In genomic region chr5:126422994-126423788, GRCh38 we compare ENCODE assay signal across 8 cellular contexts. TPM values are rescaled to one million over a fixed set of nuclear protein-coding genes. Genes with fewer than 3 reads are reported as not detected.
DNase-seq lines count a peak whose midpoint lies in the region; ATAC-seq and TF ChIP-seq lines count a peak whose summit lies in the region.

TSS of gene GRAMD2B (plus strand) at chr5:126423409. CDS start at chr5:126423607, 198 bp downstream.

- H3K9me2 ChIP-seq in OCI-LY7 (ENCODE audit: insufficient read depth, low read length): no peaks in the 10 kb centered on the region

- peaks cover 29% of the 10 kb centered on the region for H3K4me1 Mint-ChIP-seq in activated T-helper 2 cell treated with anti-CD3 and anti-CD28 coated beads, Interferon-gamma antibody, Interleukin-2, Interleukin-4, amounts not matched to agents 10 μg/mL and 5 μg/mL and 100 μg/mL, durations not matched to agents 14 hours and 24 hours and 36 hours (ENCODE audit: low read depth)
- peaks cover 15 to 37% (median 34%) of the 10 kb centered on the region in 4 donors for H3K4me1 Mint-ChIP-seq in naive thymus-derived CD8-positive, alpha-beta T cell
- H3K4me1 Mint-ChIP-seq in stimulated activated naive B cell treated with anti-CD40 and anti-IgM and Interleukin-4, amounts not matched to agents 10 μg/mL and 1 μg/mL and 100 μg/mL, for 72 hours: peaks cover 6 to 20% of the 10 kb centered on the region in 2 donors

- H3K4me3 Mint-ChIP-seq in activated T-helper 2 cell treated with anti-CD3 and anti-CD28 coated beads, Interferon-gamma antibody, Interleukin-2, Interleukin-4, amounts not matched to agents 10 μg/mL and 5 μg/mL and 100 μg/mL, durations not matched to agents 14 hours and 24 hours and 36 hours (ENCODE audit: low read depth): peak within 1 kb of the TSS; percentile 89
- H3K4me3 Mint-ChIP-seq in naive thymus-derived CD8-positive, alpha-beta T cell: peak within 1 kb of the TSS; percentile 87 to 95 (median 90)
- H3K4me3 Mint-ChIP-seq in stimulated activated naive B cell treated with anti-CD40 and anti-IgM and Interleukin-4, amounts not matched to agents 10 μg/mL and 1 μg/mL and 100 μg/mL, for 72 hours: peak within 1 kb of the TSS; percentile 90 to 94

- H3K4me2 ChIP-seq in OCI-LY7 (ENCODE audit: low read length): peak within 1 kb of the TSS; percentile 33; the same call in 1 of the 2 replicates

- POLR2A ChIA-PET in BJ (lab: Charles Lee) (interaction anchor here (0.6 to 1.2 kb wide), 2 partner anchors 49 to 98 kb away, joined by 3 read pairs; no protein-coding TSS in a partner anchor), OCI-LY7 (lab: Charles Lee) (no interaction called here)
- POLR2A ChIA-PET in naive thymus-derived CD8-positive, alpha-beta T cell (lab: Charles Lee): interaction anchor here (0.5 to 2.4 kb wide), 9 partner anchors 18 to 355 kb away, joined by 3 to 33 read pairs (median 3); no protein-coding TSS in a partner anchor

- H3K4me3 ChIP-seq in BJ (ENCODE audit: low read depth, low read length) (peak within 1 kb of the TSS; percentile 58), OCI-LY7 (ENCODE audit: low read depth, low read length, poor library complexity, severe bottlenecking) (no peak within 1 kb of the TSS)

- CTCF ChIA-PET in BJ (lab: Yijun Ruan, JAX) (interaction anchor here (0.6 to 2.0 kb wide), 7 partner anchors 10 to 361 kb away, joined by 3 to 7 read pairs (median 3); no protein-coding TSS in a partner anchor), OCI-LY7 (lab: Charles Lee; ENCODE audit: unreplicated experiment) (no interaction called here)

- H3K27ac Mint-ChIP-seq in activated T-helper 2 cell treated with anti-CD3 and anti-CD28 coated beads, Interferon-gamma antibody, Interleukin-2, Interleukin-4, amounts not matched to agents 10 μg/mL and 5 μg/mL and 100 μg/mL, durations not matched to agents 14 hours and 24 hours and 36 hours: peak within 1 kb of the TSS; percentile 85
- H3K27ac Mint-ChIP-seq in naive thymus-derived CD8-positive, alpha-beta T cell: peak within 1 kb of the TSS; percentile 88 to 98 (median 96)
- H3K27ac Mint-ChIP-seq in stimulated activated naive B cell treated with anti-CD40 and anti-IgM and Interleukin-4, amounts not matched to agents 10 μg/mL and 1 μg/mL and 100 μg/mL, for 72 hours: peak within 1 kb of the TSS; percentile 87

- no peaks in the 10 kb centered on the region for H3K27me3 Mint-ChIP-seq in activated T-helper 2 cell treated with anti-CD3 and anti-CD28 coated beads, Interferon-gamma antibody, Interleukin-2, Interleukin-4, amounts not matched to agents 10 μg/mL and 5 μg/mL and 100 μg/mL, durations not matched to agents 14 hours and 24 hours and 36 hours (ENCODE audit: low read depth)
- peaks cover 0 to 1% (median 0%) of the 10 kb centered on the region in 5 donors for H3K27me3 Mint-ChIP-seq in naive thymus-derived CD8-positive, alpha-beta T cell
- peaks cover 3 to 5% of the 10 kb centered on the region in 2 donors for H3K27me3 Mint-ChIP-seq in stimulated activated naive B cell treated with anti-CD40 and anti-IgM and Interleukin-4, amounts not matched to agents 10 μg/mL and 1 μg/mL and 100 μg/mL, for 72 hours

- BruUV-seq in OCI-LY7 (replicated peaks; lab: Mats Ljungman, UMichigan): no TSS peak

- H3K9me3 ChIP-seq in OCI-LY7 (ENCODE audit: low read length): no peaks in the 10 kb centered on the region

- TF ChIP-seq CTCF in BJ (IDR thresholded peaks at IDR 0.05; ENCODE audit: insufficient read depth, low read depth, low read length): no peak
- TF ChIP-seq CTCF in OCI-LY7 (conservative IDR thresholded peaks at IDR 0.05; ENCODE audit: low read length): no peak

- H3K4me1 ChIP-seq in OCI-LY7 (ENCODE audit: insufficient read depth, low read length, poor library complexity, severe bottlenecking): no peaks in the 10 kb centered on the region

- ATAC-seq in GM19351 (IDR thresholded peaks at IDR 0.05; ENCODE audit: unreplicated experiment) (peak; percentile 82), HG03520 (IDR thresholded peaks at IDR 0.05; ENCODE audit: unreplicated experiment) (peak; percentile 80)
- peak; percentile 90 to 96 for ATAC-seq in naive thymus-derived CD8-positive, alpha-beta T cell
- peak; percentile 91 to 92 for ATAC-seq in stimulated activated naive B cell treated with anti-CD40 and anti-IgM and Interleukin-4, amounts not matched to agents 10 μg/mL and 1 μg/mL and 100 μg/mL, for 72 hours (replicated peaks)

- peaks cover 13% of the 10 kb centered on the region for H3K36me3 Mint-ChIP-seq in activated T-helper 2 cell treated with anti-CD3 and anti-CD28 coated beads, Interferon-gamma antibody, Interleukin-2, Interleukin-4, amounts not matched to agents 10 μg/mL and 5 μg/mL and 100 μg/mL, durations not matched to agents 14 hours and 24 hours and 36 hours (ENCODE audit: low read depth)
- peaks cover 0 to 7% (median 0%) of the 10 kb centered on the region in 3 donors for H3K36me3 Mint-ChIP-seq in naive thymus-derived CD8-positive, alpha-beta T cell
- H3K36me3 Mint-ChIP-seq in stimulated activated naive B cell treated with anti-CD40 and anti-IgM and Interleukin-4, amounts not matched to agents 10 μg/mL and 1 μg/mL and 100 μg/mL, for 72 hours: peaks cover 0 to 2% of the 10 kb centered on the region in 2 donors

- no peaks in the 10 kb centered on the region for H3K79me2 ChIP-seq in OCI-LY7 (ENCODE audit: insufficient read depth, low read depth, low read length)

- H3K36me3 ChIP-seq in BJ (ENCODE audit: control insufficient read depth, insufficient read depth, low read length): no peaks in the 10 kb centered on the region; the same call in 1 of the 2 replicates
- H3K36me3 ChIP-seq in OCI-LY7 (ENCODE audit: insufficient read depth, low read length): no peaks in the 10 kb centered on the region

- H3K9me3 Mint-ChIP-seq in activated T-helper 2 cell treated with anti-CD3 and anti-CD28 coated beads, Interferon-gamma antibody, Interleukin-2, Interleukin-4, amounts not matched to agents 10 μg/mL and 5 μg/mL and 100 μg/mL, durations not matched to agents 14 hours and 24 hours and 36 hours: no peaks in the 10 kb centered on the region
- no peaks in the 10 kb centered on the region for H3K9me3 Mint-ChIP-seq in naive thymus-derived CD8-positive, alpha-beta T cell
- H3K9me3 Mint-ChIP-seq in stimulated activated naive B cell treated with anti-CD40 and anti-IgM and Interleukin-4, amounts not matched to agents 10 μg/mL and 1 μg/mL and 100 μg/mL, for 72 hours: peaks cover 0 to 6% of the 10 kb centered on the region in 2 donors

- H3K27me3 ChIP-seq in BJ (ENCODE audit: control insufficient read depth, insufficient read depth, low read length): no peaks in the 10 kb centered on the region

- intact Hi-C loops in OCI-LY7 (cut with micrococcal nuclease; ENCODE audit: unreplicated experiment): no loop called here
- intact Hi-C loops in activated T-helper 2 cell treated with anti-CD3 and anti-CD28 coated beads, Interferon-gamma antibody, Interleukin-2, Interleukin-4, amounts not matched to agents 10 μg/mL and 5 μg/mL and 100 μg/mL, durations not matched to agents 14 hours and 24 hours and 36 hours (cut with micrococcal nuclease): loop anchor here (1.0 to 2.0 kb wide), 2 partner anchors 16 to 23 kb away; no protein-coding TSS in a partner anchor

- no peak within 1 kb of the TSS for H2AFZ ChIP-seq in OCI-LY7 (ENCODE audit: low read length)

- DNase-seq in BJ (ENCODE audit: low read depth): peak; percentile 69
- no peak for DNase-seq in OCI-LY7 (ENCODE audit: low spot score)
- DNase-seq in activated T-helper 2 cell treated with anti-CD3 and anti-CD28 coated beads, Interferon-gamma antibody, Interleukin-2, Interleukin-4, amounts not matched to agents 10 μg/mL and 5 μg/mL and 100 μg/mL, durations not matched to agents 14 hours and 24 hours and 36 hours (ENCODE audit: low spot score): peak; percentile 58
- DNase-seq in fibroblast of peridontal ligament (ENCODE audit: extremely low read depth): peak; percentile 88
- DNase-seq in naive thymus-derived CD8-positive, alpha-beta T cell: peak; percentile 44 to 84 (median 70)
- DNase-seq in stimulated activated naive B cell treated with anti-CD40 and anti-IgM and Interleukin-4, amounts not matched to agents 10 μg/mL and 1 μg/mL and 100 μg/mL, for 72 hours: peak; percentile 52

- H3K27ac ChIP-seq in OCI-LY7 (ENCODE audit: low read depth, low read length, poor library complexity, severe bottlenecking): no peak within 1 kb of the TSS

- no peaks in the 10 kb centered on the region for H4K20me1 ChIP-seq in OCI-LY7 (ENCODE audit: insufficient read depth, low read length)

RNA-seq across cellular contexts. Expression of gene GRAMD2B, which starts in this region (rescaled TPM):
- polyA plus RNA-seq in BJ (2011; rRNA removed): 77.9 and 122 TPM in 2 replicates
- polyA minus RNA-seq in BJ (2011; rRNA and poly(A)+ RNA removed): 22.7 and 25.6 TPM in 2 replicates
- total RNA-seq in OCI-LY7 (2014; rRNA removed; shearing (Covaris generic)): not detected in 2 replicates
- total RNA-seq in OCI-LY7 (2022): not detected in 2 replicates
- total RNA-seq in activated T-helper 2 cell treated with anti-CD3 and anti-CD28 coated beads, Interferon-gamma antibody, Interleukin-2, Interleukin-4, amounts not matched to agents 10 μg/mL and 5 μg/mL and 100 μg/mL, durations not matched to agents 14 hours and 24 hours and 36 hours: 8.4 and 8.8 TPM in 2 replicates
- 1 to 10 TPM; 5.0 to 6.6 TPM for total RNA-seq in naive thymus-derived CD8-positive, alpha-beta T cell
- polyA plus RNA-seq in naive thymus-derived CD8-positive, alpha-beta T cell: 1 to 10 TPM; 5.3 to 7.1 (median 6.0) TPM
